In genomic region chr5:75717082-75717922, GRCh38 we compare ENCODE assay signal across 8 cellular contexts. TPM values are rescaled to one million over a fixed set of nuclear protein-coding genes. Genes with fewer than 3 reads are reported as not detected.
DNase-seq lines count a peak whose midpoint lies in the region; TF ChIP-seq lines count a peak whose summit lies in the region.

POC5 (minus strand) TSS chr5:75717437; CDS start chr5:75712937, 4,500 bp downstream.

- H3K4me2 ChIP-seq in MM.1S (ENCODE audit: low read depth, low read length): peak within 1 kb of the TSS; percentile 63

- peak within 1 kb of the TSS; percentile 61 for H3K9ac ChIP-seq in ES-I3 (ENCODE audit: low read depth, low read length)
- H3K9ac ChIP-seq in MM.1S (ENCODE audit: low read length): peak within 1 kb of the TSS; percentile 86

- 0 out of 2 replicates have a peak, but pooled peaks cover 2% of the 10 kb centered on the region for H4K20me1 ChIP-seq in MM.1S (ENCODE audit: insufficient read depth, low read length)

- peak within 1 kb of the TSS; percentile 100 for H3K4me3 Mint-ChIP-seq in nephron
- peak within 1 kb of the TSS; percentile 99 for H3K4me3 Mint-ChIP-seq in stimulated activated naive CD8-positive, alpha-beta T cell treated with anti-CD3 and anti-CD28 coated beads, Interleukin-15, Interleukin-2, amounts not matched to agents 100 ng/mL and 50 ng/mL, for 24 hours

- H3K9me3 Mint-ChIP-seq in nephron: no peaks in the 10 kb centered on the region
- H3K9me3 Mint-ChIP-seq in stimulated activated naive CD8-positive, alpha-beta T cell treated with anti-CD3 and anti-CD28 coated beads, Interleukin-15, Interleukin-2, amounts not matched to agents 100 ng/mL and 50 ng/mL, for 24 hours: no peaks in the 10 kb centered on the region

- DNase-seq in HAP-1 (ENCODE audit: low spot score in 2 of 2) (peak; percentile 97 to 99), MM.1S (peak; percentile 99), SIG-M5 (lab: John Stamatoyannopoulos, UW) (peak; percentile 89), activated gamma-delta T cell (lab: John Stamatoyannopoulos, UW) (peak; percentile 68), fibroblast of the aortic adventitia (ENCODE audit: low read depth) (peak; percentile 97)

- H3K4me1 ChIP-seq in ES-I3 (ENCODE audit: insufficient read depth, low read length) (no peaks in the 10 kb centered on the region), HAP-1 (peaks cover 3% of the 10 kb centered on the region; the same call in 1 of the 2 replicates), MM.1S (ENCODE audit: low read length) (0 out of 2 replicates have a peak, but pooled peaks cover 6% of the 10 kb centered on the region)

- peak within 1 kb of the TSS; percentile 91 to 98 (median 97) for H3K27ac Mint-ChIP-seq in nephron
- H3K27ac Mint-ChIP-seq in stimulated activated naive CD8-positive, alpha-beta T cell treated with anti-CD3 and anti-CD28 coated beads, Interleukin-15, Interleukin-2, amounts not matched to agents 100 ng/mL and 50 ng/mL, for 24 hours: peak within 1 kb of the TSS; percentile 98

- peaks cover 6% of the 10 kb centered on the region for H3K27me3 Mint-ChIP-seq in nephron (ENCODE audit: low read depth)
- no peaks in the 10 kb centered on the region for H3K27me3 Mint-ChIP-seq in stimulated activated naive CD8-positive, alpha-beta T cell treated with anti-CD3 and anti-CD28 coated beads, Interleukin-15, Interleukin-2, amounts not matched to agents 100 ng/mL and 50 ng/mL, for 24 hours

- peaks cover 27% of the 10 kb centered on the region for H3K4me1 Mint-ChIP-seq in nephron
- peaks cover 30% of the 10 kb centered on the region for H3K4me1 Mint-ChIP-seq in stimulated activated naive CD8-positive, alpha-beta T cell treated with anti-CD3 and anti-CD28 coated beads, Interleukin-15, Interleukin-2, amounts not matched to agents 100 ng/mL and 50 ng/mL, for 24 hours (ENCODE audit: low read depth)

- H2AFZ ChIP-seq in MM.1S (ENCODE audit: low read length): peak within 1 kb of the TSS; percentile 72

- peak within 1 kb of the TSS; percentile 93 for H3K27ac ChIP-seq in MM.1S (ENCODE audit: low read length)

- in situ Hi-C loops in HAP-1 (cut with MboI; ENCODE audit: low sequenced_read_pairs): no loop called here

- H3K36me3 Mint-ChIP-seq in nephron (ENCODE audit: low read depth): peaks cover 12% of the 10 kb centered on the region
- peaks cover 24% of the 10 kb centered on the region for H3K36me3 Mint-ChIP-seq in stimulated activated naive CD8-positive, alpha-beta T cell treated with anti-CD3 and anti-CD28 coated beads, Interleukin-15, Interleukin-2, amounts not matched to agents 100 ng/mL and 50 ng/mL, for 24 hours (ENCODE audit: low read depth)

- H3K4me3 ChIP-seq in HAP-1: peak within 1 kb of the TSS; percentile 77
- peak within 1 kb of the TSS; percentile 88 for H3K4me3 ChIP-seq in MM.1S (ENCODE audit: low read length)
- H3K4me3 ChIP-seq in fibroblast of the aortic adventitia (ENCODE audit: low read depth, low read length): peak within 1 kb of the TSS; percentile 99

- H3K9me2 ChIP-seq in MM.1S (replicated peaks; ENCODE audit: insufficient read depth, low read length): no peaks in the 10 kb centered on the region

- no peaks in the 10 kb centered on the region for H3K9me3 ChIP-seq in ES-I3 (ENCODE audit: control insufficient read depth, insufficient read depth, low read length)
- H3K9me3 ChIP-seq in HAP-1: no peaks in the 10 kb centered on the region
- no peaks in the 10 kb centered on the region for H3K9me3 ChIP-seq in MM.1S (replicated peaks; ENCODE audit: insufficient read depth, low read length)

- H3K79me2 ChIP-seq in MM.1S (ENCODE audit: low read length): peaks cover 47% of the 10 kb centered on the region

- H3K36me3 ChIP-seq in ES-I3 (ENCODE audit: insufficient read depth, low read length) (no peaks in the 10 kb centered on the region), HAP-1 (replicated peaks) (no peaks in the 10 kb centered on the region), MM.1S (replicated peaks; ENCODE audit: insufficient read depth, low read length) (no peaks in the 10 kb centered on the region)

- peaks cover 7% of the 10 kb centered on the region; the same call in 1 of the 2 replicates for H3K27me3 ChIP-seq in HAP-1 (ENCODE audit: low read depth)
- H3K27me3 ChIP-seq in MM.1S (replicated peaks; ENCODE audit: insufficient read depth, low read length): no peaks in the 10 kb centered on the region

- peaks cover 6% of the 10 kb centered on the region; the same call in 1 of the 2 replicates for H3F3A ChIP-seq in MM.1S (ENCODE audit: insufficient read depth, low read length)

- no peak for TF ChIP-seq CTCF in MM.1S (IDR thresholded peaks at IDR 0.05; ENCODE audit: low read length)
- no peak for TF ChIP-seq CTCF in fibroblast of the aortic adventitia (IDR thresholded peaks at IDR 0.05; ENCODE audit: insufficient read depth, low read length)
- TF ChIP-seq CTCF in nephron (IDR thresholded peaks at IDR 0.05; ENCODE audit: unreplicated experiment in 3 of 3): no peak

RNA-seq across cellular contexts. Expression of gene POC5, which starts in this region (rescaled TPM):
- 2.9 and 14.7 TPM in 2 replicates for total RNA-seq in fibroblast of the aortic adventitia (ENCODE audit: low replicate concordance)

Comparison
In these comparisons a context has a peak if more than half of its experiments do, and no peak if none do; other contexts are left out.
1. Peak in every context shown above with its lines: DNase-seq, H3K4me3 ChIP-seq and H3K27ac ChIP-seq.